Comparison of ENCODE assay signal across 8 cellular contexts in genomic region chr9:4762108-4762888, GRCh38. TPM values are rescaled to one million over a fixed set of nuclear protein-coding genes. Genes with fewer than 3 reads are reported as not detected.
DNase-seq lines count a peak whose midpoint lies in the region; ATAC-seq and TF ChIP-seq lines count a peak whose summit lies in the region.

No MANE protein-coding gene starts in this region.

- 20 to 21% methylated on average over 22 of the region's 22 CpGs for WGBS in lung, 2 donors

- TF ChIP-seq CTCF in AG10803 (conservative IDR thresholded peaks at IDR 0.05; ENCODE audit: low read length) (peak; percentile 85), lung (IDR thresholded peaks at IDR 0.05; ENCODE audit: control extremely low read depth, extremely low read depth) (peak; percentile 92)

- peak; percentile 66 for DNase-seq in AG10803 (ENCODE audit: low read depth)
- DNase-seq in NCI-H345 (lab: John Stamatoyannopoulos, UW) = peak; percentile 64
- DNase-seq in activated CD4-positive, alpha-beta T cell treated with anti-CD3 and anti-CD28 coated beads, Interleukin-2, amount 50 U/mL, for 4 hours = peak; percentile 79 to 82
- peak; percentile 82 for DNase-seq in lung (ENCODE audit: low spot score)
- DNase-seq in stimulated activated CD8-positive, alpha-beta memory T cell treated with anti-CD3 and anti-CD28 coated beads, Interleukin-12 subunit alpha, Interleukin-12 subunit beta, amount 100 ng/mL, for 1 hour (ENCODE audit: low read depth) = peak; percentile 72

- no peak overlapping the region for H3K4me3 ChIP-seq in AG10803 (ENCODE audit: low read length)
- H3K4me3 ChIP-seq in duodenal mucosa (ENCODE audit: low read depth in 1 of 2, low read length in 2 of 2) = peak overlapping the region; percentile 57 to 63
- H3K4me3 ChIP-seq in lung = no peak overlapping the region

- H3K27me3 ChIP-seq in duodenal mucosa (ENCODE audit: control insufficient read depth in 1 of 2, insufficient read depth in 2 of 2, low read length in 2 of 2) (no peaks in the 10 kb centered on the region), lung (ENCODE audit: control insufficient read depth, insufficient read depth) (no peaks in the 10 kb centered on the region)

- no peak overlapping the region for H3K27ac ChIP-seq in duodenal mucosa (ENCODE audit: low read depth, low read length)
- H3K27ac ChIP-seq in lung (ENCODE audit: low read depth in 1 of 2, low read length in 1 of 2) = peak overlapping the region in 1 of 2 donors; percentile 80

- H3K36me3 ChIP-seq in duodenal mucosa (ENCODE audit: control insufficient read depth in 1 of 2, insufficient read depth in 2 of 2, low read length in 2 of 2) (no peaks in the 10 kb centered on the region), lung (ENCODE audit: control insufficient read depth in 2 of 2, insufficient read depth in 2 of 2, low read length in 2 of 2) (no peaks in the 10 kb centered on the region)

- H3K9me3 ChIP-seq in duodenal mucosa (ENCODE audit: control insufficient read depth in 1 of 2, low read length in 2 of 2) (no peaks in the 10 kb centered on the region), lung (ENCODE audit: control insufficient read depth in 2 of 2, insufficient read depth in 1 of 2, low read length in 1 of 2) (no peaks in the 10 kb centered on the region)

- H3K4me1 ChIP-seq in duodenal mucosa (ENCODE audit: control insufficient read depth in 1 of 2, insufficient read depth in 2 of 2, low read length in 2 of 2) (peaks cover 7 to 15% of the 10 kb centered on the region in 2 donors), lung (ENCODE audit: control insufficient read depth in 2 of 2, insufficient read depth in 2 of 2, low read length in 2 of 2) (peaks cover 0 to 5% of the 10 kb centered on the region in 2 donors)

- peak overlapping the region; percentile 57 to 61 for H3K9ac ChIP-seq in duodenal mucosa (ENCODE audit: low read depth in 1 of 2, low read length in 2 of 2)

- ATAC-seq in GM18873 (IDR thresholded peaks at IDR 0.05; ENCODE audit: low FRiP score, unreplicated experiment) (peak; percentile 73), HG03139 (IDR thresholded peaks at IDR 0.05; ENCODE audit: unreplicated experiment) (peak; percentile 74), lung (ENCODE audit: insufficient read depth, low FRiP score) (peak; percentile 78)

RNA-seq across cellular contexts. Expression of gene AK3, which starts 21.3 kb away (rescaled TPM):
- total RNA-seq in lung = 10 to 100 TPM; 38.7 to 62.7 TPM
- 10 to 100 TPM; 22.4 to 24.9 TPM for polyA plus RNA-seq in lung

RNA-seq across cellular contexts. Expression of gene RCL1, which starts 30.4 kb away (rescaled TPM):
- total RNA-seq in lung = 10 to 100 TPM; 27.7 to 62.2 TPM
- 10 to 100 TPM; 14.8 to 19.1 TPM for polyA plus RNA-seq in lung

Comparison
In these comparisons a context has a peak if more than half of its experiments do, and no peak if none do; other contexts are left out.
1. H3K4me3 ChIP-seq: peak in duodenal mucosa (2 of 2); none in AG10803 (single experiment) and lung (single experiment).
2. Peak in every context shown above with its lines, with median percentiles within 50 percentile points of each other: DNase-seq and ATAC-seq.